Comparison of ENCODE assay signal across 9 cellular contexts in genomic region chr4:113328514-113328913, GRCh38.
A peak's percentile ranks its signal among the peaks of the same experiment; 100 is the strongest.
DNase-seq lines count a peak whose midpoint lies in the region; ATAC-seq, FAIRE-seq and TF ChIP-seq lines count a peak whose summit lies in the region.
"Had no signal": no experiment of that assay in that cellular context is flagged by ENCODE, and none has a peak within 500 bp of the region (broad histone marks: within the 10 kb centered on the region; RNA-seq: fewer than 3 reads in every experiment).

No MANE protein-coding gene starts in this region.

- no peaks in the 10 kb centered on the region for H3K4me1 ChIP-seq in mucosa of descending colon (ENCODE audit: low read depth)

- ATAC-seq in HG03521 (IDR thresholded peaks at IDR 0.05; ENCODE audit: unreplicated experiment) (peak; percentile 64), mucosa of descending colon (peak; percentile 35)
- ATAC-seq in activated CD4-positive, CD25-positive, alpha-beta regulatory T cell treated with anti-CD3 and anti-CD28 coated beads, Interleukin-2, amount 50 U/mL, for 24 hours, result no peak

- TF ChIP-seq POLR2A in GM12891 (IDR thresholded peaks at IDR 0.05; ENCODE audit: low read depth, low read length), result no peak

- no peaks in the 10 kb centered on the region for H3K9me3 ChIP-seq in mucosa of descending colon

- no peaks in the 10 kb centered on the region for H3K27me3 ChIP-seq in brain microvascular endothelial cell (replicated peaks)

- no peak for DNase-seq in brain microvascular endothelial cell
- peak in 1 of 3 donors; percentile 4 for DNase-seq in mucosa of descending colon
- no peak for DNase-seq in GDM1 (lab: John Stamatoyannopoulos, UW)
- DNase-seq in GM12891 (ENCODE audit: insufficient read length, low spot score), result no peak
- DNase-seq: HCEC 1CT, hippocampal formation had no signal

- TF ChIP-seq CTCF in GM12872 (IDR thresholded peaks at IDR 0.05; ENCODE audit: insufficient read depth, low read depth, low read length) (peak; percentile 64), brain microvascular endothelial cell (IDR thresholded peaks at IDR 0.05; ENCODE audit: low read depth, low read length, missing control alignments) (peak; percentile 72), mucosa of descending colon (IDR thresholded peaks at IDR 0.05) (no peak)

- intact Hi-C loops in mucosa of descending colon (cut with DNase I, micrococcal nuclease), result no loop called here

- no peak overlapping the region for H3K4me3 ChIP-seq in brain microvascular endothelial cell (ENCODE audit: low read depth, low read length)
- no peak overlapping the region for H3K4me3 ChIP-seq in mucosa of descending colon

- in situ Hi-C loops in brain microvascular endothelial cell (cut with HindIII; ENCODE audit: low pct_ligation_motif_present, low sequenced_read_pairs), result no loop called here

- no peak for FAIRE-seq in GM12891 (lab: Jason Lieb, UNC)

- no peak overlapping the region for H3K27ac ChIP-seq in brain microvascular endothelial cell

- no peaks in the 10 kb centered on the region for H3K36me3 ChIP-seq in brain microvascular endothelial cell (replicated peaks)
- no peaks in the 10 kb centered on the region for H3K36me3 ChIP-seq in mucosa of descending colon (ENCODE audit: low read depth)

TF ChIP-seq in GM12891, 5 proteins besides CTCF, POLR2A, EP300 and RAD21:
- TF ChIP-seq PAX5 (IDR thresholded peaks at IDR 0.05; ENCODE audit: insufficient read depth, low read length, severe bottlenecking) (no peak), POU2F2 (IDR thresholded peaks at IDR 0.05; ENCODE audit: low read depth, low read length) (no peak), TAF1 (IDR thresholded peaks at IDR 0.05; ENCODE audit: low read depth, low read length) (no peak), SPI1 (IDR thresholded peaks at IDR 0.05; ENCODE audit: low read depth, low read length) (no peak), POLR2AphosphoS5 (IDR thresholded peaks at IDR 0.05; ENCODE audit: low read depth, low read length) (no peak)

Comparison
In these comparisons a context has a peak if more than half of its experiments do, and no peak if none do; other contexts are left out.
1. ATAC-seq: peak in HG03521 (single experiment) and mucosa of descending colon (single experiment); none in activated CD4-positive, CD25-positive, alpha-beta regulatory T cell treated with anti-CD3 and anti-CD28 coated beads, Interleukin-2, amount 50 U/mL, for 24 hours (0 of 2).